ENCODE assay signal across 8 cellular contexts in the genomic region with DNA sequence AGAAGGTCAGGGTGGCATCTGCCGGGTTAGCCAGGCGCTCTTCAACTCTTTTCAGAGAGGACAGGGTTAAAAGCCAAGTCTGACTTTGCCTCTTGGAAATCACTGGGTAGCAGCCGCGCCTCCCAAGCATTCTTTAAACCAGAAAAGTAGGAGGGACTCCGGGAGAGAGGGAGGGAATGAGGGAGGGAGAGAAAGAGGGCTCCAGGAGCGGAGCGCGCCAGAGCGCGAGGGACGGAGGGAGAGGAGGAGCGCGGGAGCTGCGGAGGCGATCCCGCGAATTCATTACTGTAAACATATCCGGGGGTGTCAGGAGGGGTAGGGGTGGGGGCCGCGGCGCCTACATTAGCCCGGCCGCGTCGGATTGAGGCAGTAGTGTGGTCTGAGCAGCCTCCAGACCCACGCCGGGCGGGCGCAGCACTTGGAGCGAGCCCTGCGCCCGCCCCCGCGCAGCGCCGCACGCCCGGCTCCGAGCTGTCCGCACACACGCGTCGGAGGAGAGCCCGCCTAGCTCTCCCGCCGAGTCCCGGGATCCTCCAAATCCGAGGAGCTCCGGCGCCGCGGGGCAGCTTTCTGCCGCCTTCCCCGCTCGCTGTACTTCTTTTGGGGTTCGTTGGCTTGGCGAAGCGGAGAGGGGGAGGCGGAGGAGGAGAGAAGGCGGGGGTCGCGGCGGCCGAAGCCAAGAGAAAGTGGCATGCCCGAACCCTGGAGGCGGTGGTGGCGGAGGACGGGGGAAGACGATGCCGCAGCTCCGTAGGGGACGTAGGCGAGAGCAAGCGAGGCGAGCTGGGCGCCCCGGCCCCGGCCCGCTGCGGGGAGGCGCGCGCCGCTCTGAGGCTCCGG. TPM values are rescaled to one million over a fixed set of nuclear protein-coding genes. Genes with fewer than 3 reads are reported as not detected.
DNase-seq lines count a peak whose midpoint lies in the region; ATAC-seq and TF ChIP-seq lines count a peak whose summit lies in the region.

No MANE protein-coding gene starts in this region.

- H2AFZ ChIP-seq in ACC112 (ENCODE audit: low read length, unreplicated experiment) (peak overlapping the region; percentile 84), hepatocyte (peak overlapping the region; percentile 95)

- no peaks in the 10 kb centered on the region for H3K9me2 ChIP-seq in hepatocyte (replicated peaks; ENCODE audit: insufficient read depth)

- TF ChIP-seq CTCF in hepatocyte (IDR thresholded peaks at IDR 0.05; ENCODE audit: poor library complexity) = no peak

- no peaks in the 10 kb centered on the region for H3K9me3 Mint-ChIP-seq in activated T-cell treated with anti-CD3 and anti-CD28 coated beads, Interleukin-2, amount 50 U/mL, for 72 hours

- H3K36me3 ChIP-seq in ACC112 (ENCODE audit: insufficient read depth, low read length) (no peaks in the 10 kb centered on the region), hepatocyte (replicated peaks; ENCODE audit: insufficient read depth, low read depth) (no peaks in the 10 kb centered on the region)

- intact Hi-C loops in posterior vena cava (cut with DNase I) = no loop called here

- H3K27me3 Mint-ChIP-seq in activated T-cell treated with anti-CD3 and anti-CD28 coated beads, Interleukin-2, amount 50 U/mL, for 72 hours (ENCODE audit: low read depth) = peaks cover 82% of the 10 kb centered on the region

- ATAC-seq in GM18861 (IDR thresholded peaks at IDR 0.05; ENCODE audit: unreplicated experiment) = no peak
- ATAC-seq in activated T-cell treated with anti-CD3 and anti-CD28 coated beads, Interleukin-2, amount 50 U/mL, for 72 hours (replicated peaks in 1 of 2) = no peak

- peaks cover 19% of the 10 kb centered on the region for H3K4me1 ChIP-seq in ACC112 (ENCODE audit: control insufficient read depth, insufficient read depth, low read length, unreplicated experiment)
- no peaks in the 10 kb centered on the region for H3K4me1 ChIP-seq in hepatocyte (ENCODE audit: insufficient read depth)

- peaks cover 34% of the 10 kb centered on the region for H3K79me2 ChIP-seq in ACC112 (ENCODE audit: control insufficient read depth, insufficient read depth, low read length, unreplicated experiment)
- peaks cover 51% of the 10 kb centered on the region for H3K79me2 ChIP-seq in hepatocyte

- H3K9me3 ChIP-seq in hepatocyte (ENCODE audit: low read depth) = no peaks in the 10 kb centered on the region

- no peak overlapping the region for H3K27ac Mint-ChIP-seq in activated T-cell treated with anti-CD3 and anti-CD28 coated beads, Interleukin-2, amount 50 U/mL, for 72 hours

- H3K27me3 ChIP-seq in ACC112 (ENCODE audit: insufficient read depth, low read length) = no peaks in the 10 kb centered on the region
- peaks cover 12% of the 10 kb centered on the region for H3K27me3 ChIP-seq in hepatocyte

- H3K4me3 ChIP-seq in ACC112 (ENCODE audit: low read depth, low read length) (peak overlapping the region; percentile 81), hepatocyte (peak overlapping the region; percentile 71)

- under 1% methylated on average over 42 of the region's 85 CpGs for WGBS in hepatocyte (ENCODE audit: low lambda C conversion rate, missing lambda C conversion rate)

- H3K4me2 ChIP-seq in hepatocyte = peak overlapping the region; percentile 86

- H3K4me3 Mint-ChIP-seq in activated T-cell treated with anti-CD3 and anti-CD28 coated beads, Interleukin-2, amount 50 U/mL, for 72 hours = no peak overlapping the region

- H3K27ac ChIP-seq in ACC112 (ENCODE audit: low read depth, low read length) (peak overlapping the region; percentile 61; the same call in 1 of the 2 replicates), hepatocyte (peak overlapping the region; percentile 85)

- DNase-seq in HuH-7.5 (ENCODE audit: low spot score) (peak; percentile 55), anterior cingulate cortex (lab: John Stamatoyannopoulos, UW) (peak in 53 of 58 donors; percentile 21 to 89 (median 63)), hepatocyte (ENCODE audit: low spot score) (peak; percentile 82), posterior vena cava (ENCODE audit: low spot score) (peak; percentile 85), AML-193 (lab: John Stamatoyannopoulos, UW) (no peak)
- DNase-seq in activated T-cell treated with anti-CD3 and anti-CD28 coated beads, Interleukin-2, amount 50 U/mL, for 72 hours = no peak

- peaks cover 16% of the 10 kb centered on the region for H3K4me1 Mint-ChIP-seq in activated T-cell treated with anti-CD3 and anti-CD28 coated beads, Interleukin-2, amount 50 U/mL, for 72 hours (ENCODE audit: low read depth)

- H3K36me3 Mint-ChIP-seq in activated T-cell treated with anti-CD3 and anti-CD28 coated beads, Interleukin-2, amount 50 U/mL, for 72 hours (ENCODE audit: insufficient read depth in 2 of 2) = peaks cover 0 to 2% of the 10 kb centered on the region in 2 donors

- peaks cover 3% of the 10 kb centered on the region for H4K20me1 ChIP-seq in hepatocyte (ENCODE audit: insufficient read depth, poor library complexity, severe bottlenecking)

RNA-seq across cellular contexts. Expression of gene FLRT2, which starts 3.3 kb away (rescaled TPM):
- total RNA-seq in hepatocyte (42.3 and 48.0 TPM in 2 replicates), posterior vena cava (10 to 100 TPM; 16.1 to 59.6 TPM)
- 31.3 and 32.9 TPM in 2 replicates for polyA plus RNA-seq in hepatocyte
- total RNA-seq in activated T-cell treated with anti-CD3 and anti-CD28 coated beads, Interleukin-2, amount 50 U/mL, for 72 hours = not detected

Comparison
In these comparisons a context has a peak if more than half of its experiments do, and no peak if none do; other contexts are left out.
1. DNase-seq: peak in HuH-7.5 (single experiment), anterior cingulate cortex (53 of 58), hepatocyte (single experiment) and posterior vena cava (single experiment); none in AML-193 (0 of 2) and activated T-cell treated with anti-CD3 and anti-CD28 coated beads, Interleukin-2, amount 50 U/mL, for 72 hours (0 of 2).
2. RNA of gene FLRT2, which starts 3.3 kb away (total RNA-seq): 16.1 to 59.6 TPM in posterior vena cava and 42.3 to 48.0 TPM in hepatocyte; not detected in activated T-cell treated with anti-CD3 and anti-CD28 coated beads, Interleukin-2, amount 50 U/mL, for 72 hours; every median in the first group is over 10 times any median in the second.